Comparison of ENCODE assay signal across 16 cellular contexts in the genomic region with DNA sequence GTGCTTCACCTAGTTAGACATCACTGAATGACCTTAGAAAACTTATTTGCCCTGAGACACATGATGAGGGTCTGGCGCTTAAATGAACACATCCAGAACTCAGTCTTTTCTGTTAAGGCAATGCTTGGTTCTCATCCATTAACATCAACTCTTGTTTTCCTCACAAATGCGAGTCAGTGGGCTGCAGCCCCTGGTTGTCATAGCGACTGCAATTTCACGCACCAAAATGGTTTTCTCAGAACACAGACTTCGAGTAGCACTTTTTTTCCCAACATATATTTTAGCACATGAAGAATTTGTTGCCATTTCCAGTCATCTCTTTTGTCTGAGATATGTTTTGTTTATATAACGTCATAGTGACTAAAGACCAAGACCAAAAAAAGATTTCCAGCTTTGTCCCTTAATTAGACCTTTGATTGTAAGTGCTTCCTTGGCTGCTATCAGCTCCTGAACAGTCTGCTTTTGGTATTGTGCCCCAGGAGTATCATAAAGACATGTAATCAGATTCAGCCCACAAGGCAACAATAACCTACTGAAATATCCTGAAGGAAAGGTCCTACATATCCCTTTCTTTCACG.
DNase-seq lines count a peak whose midpoint lies in the region; ATAC-seq and TF ChIP-seq lines count a peak whose summit lies in the region.
"Had no signal": no experiment of that assay in that cellular context is flagged by ENCODE, and none has a peak within 500 bp of the region (broad histone marks: within the 10 kb centered on the region; RNA-seq: fewer than 3 reads in every experiment).

No MANE protein-coding gene starts in this region.

- no peaks in the 10 kb centered on the region for H3K27me3 Mint-ChIP-seq in endodermal cell (ENCODE audit: insufficient read depth)
- no peaks in the 10 kb centered on the region for H3K27me3 Mint-ChIP-seq in neural crest cell (ENCODE audit: low read depth)
- peaks cover 6% of the 10 kb centered on the region in 2 donors for H3K27me3 Mint-ChIP-seq in T-cell

- H3K9ac ChIP-seq in endodermal cell (ENCODE audit: extremely low read depth, low read length, poor library complexity, severe bottlenecking), result no peak overlapping the region

- DNase-seq in HCEC 1CT (peak; percentile 61), SJSA1 (ENCODE audit: low read depth in 1 of 2, low spot score in 2 of 2) (peak in 1 of 2 experiments; percentile 74), endodermal cell (no peak), neural crest cell (ENCODE audit: low read depth, low spot score) (peak; percentile 3), left colon (no peak), T-cell (no peak), midbrain (lab: John Stamatoyannopoulos, UW) (no peak)
- DNase-seq in central memory CD4-positive, alpha-beta T cell, result no peak
- DNase-seq: activated gamma-delta T cell; body of pancreas; C1 segment of cervical spinal cord; head of caudate nucleus; kidney; NCI-H2029 treated with DMSO at 0.1 percent for 48 hours; SIG-M5; stimulated activated CD4-positive, alpha-beta T cell treated with anti-CD3 and anti-CD28 coated beads, Interleukin-1b, Interleukin-23, amount 100 ng/mL, for 48 hours had no signal

- H3K36me3 Mint-ChIP-seq in endodermal cell (ENCODE audit: low read depth) (no peaks in the 10 kb centered on the region), neural crest cell (ENCODE audit: low read depth) (no peaks in the 10 kb centered on the region), T-cell (no peaks in the 10 kb centered on the region)

- ATAC-seq in left colon, result no peak
- no peak for ATAC-seq in T-cell (replicated peaks in 1 of 4)
- ATAC-seq: body of pancreas had no signal

- no peaks in the 10 kb centered on the region for H3K9me3 Mint-ChIP-seq in endodermal cell
- peaks cover 9% of the 10 kb centered on the region for H3K9me3 Mint-ChIP-seq in neural crest cell
- H3K9me3 Mint-ChIP-seq in T-cell, result no peaks in the 10 kb centered on the region

- peak overlapping the region; percentile 73 for H3K27ac ChIP-seq in SJSA1
- peak overlapping the region; percentile 77 for H3K27ac ChIP-seq in endodermal cell (ENCODE audit: low read depth, low read length)
- H3K27ac ChIP-seq: body of pancreas had no signal

- H3K4me1 Mint-ChIP-seq in endodermal cell, result peaks cover 20% of the 10 kb centered on the region
- H3K4me1 Mint-ChIP-seq in neural crest cell, result peaks cover 24% of the 10 kb centered on the region
- H3K4me1 Mint-ChIP-seq in T-cell, result no peaks in the 10 kb centered on the region

- H3K27ac Mint-ChIP-seq in endodermal cell (no peak overlapping the region), neural crest cell (ENCODE audit: unreplicated experiment) (peak overlapping the region; percentile 21), T-cell (no peak overlapping the region)

- POLR2A ChIA-PET in T-cell (lab: Charles Lee), result no interaction called here

- H3K4me3 Mint-ChIP-seq in endodermal cell (no peak overlapping the region), neural crest cell (no peak overlapping the region), T-cell (no peak overlapping the region)

- intact Hi-C loops in left colon (cut with DNase I, micrococcal nuclease), result no loop called here

- H3K27me3 ChIP-seq in SJSA1 (replicated peaks), result no peaks in the 10 kb centered on the region
- no peaks in the 10 kb centered on the region for H3K27me3 ChIP-seq in endodermal cell (ENCODE audit: control insufficient read depth, insufficient read depth, low read length, poor library complexity, severe bottlenecking)
- H3K27me3 ChIP-seq: body of pancreas had no signal

- H3K9me3 ChIP-seq in SJSA1 (replicated peaks), result no peaks in the 10 kb centered on the region
- no peaks in the 10 kb centered on the region for H3K9me3 ChIP-seq in endodermal cell (ENCODE audit: control insufficient read depth, low read length)
- H3K9me3 ChIP-seq: body of pancreas had no signal

- H3K4me1 ChIP-seq in SJSA1 (replicated peaks), result peaks cover 36% of the 10 kb centered on the region
- no peaks in the 10 kb centered on the region for H3K4me1 ChIP-seq in endodermal cell (ENCODE audit: control insufficient read depth, insufficient read depth, low read length)
- H3K4me1 ChIP-seq: body of pancreas had no signal

- no peak overlapping the region for H3K4me3 ChIP-seq in SJSA1
- no peak overlapping the region for H3K4me3 ChIP-seq in endodermal cell (ENCODE audit: low read length)
- H3K4me3 ChIP-seq: body of pancreas had no signal

- H3K36me3 ChIP-seq in SJSA1, result no peaks in the 10 kb centered on the region; the same call in 1 of the 2 replicates
- H3K36me3 ChIP-seq in endodermal cell (ENCODE audit: control insufficient read depth, insufficient read depth, low read length), result no peaks in the 10 kb centered on the region

- WGBS in endodermal cell (ENCODE audit: insufficient coverage in 1 of 2, insufficient read length in 1 of 2), 2 experiments, result 50 to 74% methylated on average over 4 to 6 of the region's 7 CpGs

- TF ChIP-seq CTCF in endodermal cell (conservative IDR thresholded peaks at IDR 0.05) (no peak), neural crest cell (conservative IDR thresholded peaks at IDR 0.05) (no peak)

- CTCF ChIA-PET in T-cell (lab: Charles Lee), result no interaction called here

Comparison
In these comparisons a context has a peak if more than half of its experiments do, and no peak if none do; other contexts are left out.
1. DNase-seq: peak in HCEC 1CT (single experiment) and neural crest cell (single experiment); none in endodermal cell (single experiment), left colon (0 of 2), T-cell (0 of 34), central memory CD4-positive, alpha-beta T cell (single experiment) and midbrain (single experiment).